ENCODE assay signal across 12 cellular contexts in genomic region chr1:38451541-38451993, GRCh38.
DNase-seq lines count a peak whose midpoint lies in the region; ATAC-seq and TF ChIP-seq lines count a peak whose summit lies in the region.
"Had no signal": no experiment of that assay in that cellular context is flagged by ENCODE, and none has a peak within 500 bp of the region (broad histone marks: within the 10 kb centered on the region; RNA-seq: fewer than 3 reads in every experiment).

No MANE protein-coding gene starts in this region.

- H3K4me3 ChIP-seq in SJSA1 (no peak overlapping the region), hepatocyte (no peak overlapping the region)
- H3K4me3 ChIP-seq: colonic mucosa, right atrium auricular region, vagina had no signal

- no peak overlapping the region for H2AFZ ChIP-seq in hepatocyte

- no peak for TF ChIP-seq CTCF in hepatocyte (IDR thresholded peaks at IDR 0.05; ENCODE audit: poor library complexity)

- ATAC-seq in HG03442 (IDR thresholded peaks at IDR 0.05; ENCODE audit: unreplicated experiment) (no peak), HG03439 (IDR thresholded peaks at IDR 0.05; ENCODE audit: unreplicated experiment) (no peak), HG03280 (IDR thresholded peaks at IDR 0.05; ENCODE audit: unreplicated experiment) (no peak)

- H3K4me1 ChIP-seq in SJSA1 (replicated peaks) (peaks cover 36% of the 10 kb centered on the region), hepatocyte (ENCODE audit: insufficient read depth) (no peaks in the 10 kb centered on the region)
- H3K4me1 ChIP-seq: colonic mucosa, right atrium auricular region, vagina had no signal

- H3K4me2 ChIP-seq in hepatocyte, result no peak overlapping the region

- no peaks in the 10 kb centered on the region for H3K27me3 ChIP-seq in SJSA1 (replicated peaks)
- H3K27me3 ChIP-seq in hepatocyte, result no peaks in the 10 kb centered on the region
- H3K27me3 ChIP-seq: colonic mucosa, right atrium auricular region, vagina had no signal

- no peaks in the 10 kb centered on the region for H3K9me3 ChIP-seq in SJSA1 (replicated peaks)
- no peaks in the 10 kb centered on the region for H3K9me3 ChIP-seq in hepatocyte (ENCODE audit: low read depth)
- H3K9me3 ChIP-seq: colonic mucosa, right atrium auricular region, vagina had no signal

- H3K27ac ChIP-seq in SJSA1 (peak overlapping the region; percentile 70), hepatocyte (no peak overlapping the region)
- H3K27ac ChIP-seq: colonic mucosa, right atrium auricular region, vagina, WERI-Rb-1 had no signal

- no peaks in the 10 kb centered on the region for H4K20me1 ChIP-seq in hepatocyte (ENCODE audit: insufficient read depth, poor library complexity, severe bottlenecking)

- DNase-seq in GM04503 (ENCODE audit: low read depth) (peak; percentile 5), SJSA1 (ENCODE audit: low read depth in 1 of 2, low spot score in 2 of 2) (peak; percentile 91 to 93), hepatocyte (ENCODE audit: low spot score) (peak; percentile 20), retina (peak; percentile 70), NCI-H187 (lab: John Stamatoyannopoulos, UW) (no peak)
- DNase-seq: colonic mucosa, WERI-Rb-1 had no signal

- no peaks in the 10 kb centered on the region for H3K9me2 ChIP-seq in hepatocyte (replicated peaks; ENCODE audit: insufficient read depth)

- H3K36me3 ChIP-seq in SJSA1, result no peaks in the 10 kb centered on the region
- H3K36me3 ChIP-seq in hepatocyte (replicated peaks; ENCODE audit: insufficient read depth, low read depth), result no peaks in the 10 kb centered on the region
- H3K36me3 ChIP-seq: colonic mucosa, right atrium auricular region, vagina, WERI-Rb-1 had no signal

- no peaks in the 10 kb centered on the region for H3K79me2 ChIP-seq in hepatocyte

- 26% methylated on average over 3 of the region's 3 CpGs for whole genome bisulfite sequencing in hepatocyte (ENCODE audit: low lambda C conversion rate, missing lambda C conversion rate)

Comparison
In these comparisons a context has a peak if more than half of its experiments do, and no peak if none do; other contexts are left out.
1. DNase-seq: peak in GM04503 (single experiment), SJSA1 (2 of 2), hepatocyte (single experiment) and retina (single experiment); none in NCI-H187 (0 of 2).